Comparison of ENCODE assay signal across 23 cellular contexts in the genomic region with DNA sequence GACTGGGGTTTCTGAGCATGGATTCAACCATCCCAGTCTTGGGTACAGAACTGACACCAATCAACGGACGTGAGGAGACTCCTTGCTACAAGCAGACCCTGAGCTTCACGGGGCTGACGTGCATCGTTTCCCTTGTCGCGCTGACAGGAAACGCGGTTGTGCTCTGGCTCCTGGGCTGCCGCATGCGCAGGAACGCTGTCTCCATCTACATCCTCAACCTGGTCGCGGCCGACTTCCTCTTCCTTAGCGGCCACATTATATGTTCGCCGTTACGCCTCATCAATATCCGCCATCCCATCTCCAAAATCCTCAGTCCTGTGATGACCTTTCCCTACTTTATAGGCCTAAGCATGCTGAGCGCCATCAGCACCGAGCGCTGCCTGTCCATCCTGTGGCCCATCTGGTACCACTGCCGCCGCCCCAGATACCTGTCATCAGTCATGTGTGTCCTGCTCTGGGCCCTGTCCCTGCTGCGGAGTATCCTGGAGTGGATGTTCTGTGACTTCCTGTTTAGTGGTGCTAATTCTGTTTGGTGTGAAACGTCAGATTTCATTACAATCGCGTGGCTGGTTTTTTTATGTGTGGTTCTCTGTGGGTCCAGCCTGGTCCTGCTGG. TPM values are rescaled to one million over a fixed set of nuclear protein-coding genes. Genes with fewer than 3 reads are reported as not detected.
DNase-seq lines count a peak whose midpoint lies in the region; ATAC-seq, FAIRE-seq and TF ChIP-seq lines count a peak whose summit lies in the region.
"Had no signal": no experiment of that assay in that cellular context is flagged by ENCODE, and none has a peak within 500 bp of the region (broad histone marks: within the 10 kb centered on the region; RNA-seq: fewer than 3 reads in every experiment).

No MANE protein-coding gene starts in this region.

- no peak overlapping the region for H2BK15ac ChIP-seq in H1 (ENCODE audit: low read length)

- no peak overlapping the region for H4K5ac ChIP-seq in H1 (ENCODE audit: insufficient read length, low read depth, low read length)

- H3K36me3 ChIP-seq in astrocyte (ENCODE audit: insufficient read depth, low read length) (no peaks in the 10 kb centered on the region), H1 (ENCODE audit: control insufficient read depth in 2 of 4, insufficient read depth in 4 of 4, low read length in 3 of 4) (no peaks in the 10 kb centered on the region), trophoblast cell (ENCODE audit: control insufficient read depth in 1 of 2, insufficient read depth in 2 of 2, low read length in 2 of 2) (no peaks in the 10 kb centered on the region)
- H3K36me3 ChIP-seq: BE2C; BLaER1 treated with 17β-estradiol and CSF1 and Interleukin-3, amounts not matched to agents 10 nM and 100 nM had no signal

- FAIRE-seq in GM12891 (lab: Jason Lieb, UNC) = peak; percentile 40
- FAIRE-seq in astrocyte (lab: Jason Lieb, UNC) = no peak
- FAIRE-seq in H1 (lab: Jason Lieb, UNC) = no peak
- FAIRE-seq: GM19239 had no signal

- CTCF ChIA-PET in H1 (lab: Charles Lee; ENCODE audit: partially characterized antibody) = interaction anchor here (1.6 kb wide), 1 partner anchor 22 kb away, joined by 4 read pairs; no protein-coding TSS in a partner anchor

- peak overlapping the region; percentile 3 for H3K27ac Mint-ChIP-seq in astrocyte (ENCODE audit: unreplicated experiment)
- H3K27ac Mint-ChIP-seq: H9 had no signal

- H2BK12ac ChIP-seq in H1 (ENCODE audit: low read depth, low read length) (0 out of 2 replicates have a peak overlapping the region, but pooled peaks have one; percentile 9), trophoblast cell (ENCODE audit: low read length) (no peak overlapping the region)

- DNase-seq in GM12891 (ENCODE audit: insufficient read length, low spot score) (no peak), astrocyte (ENCODE audit: low read depth) (no peak), H1 (ENCODE audit: low read depth in 1 of 2, low spot score in 2 of 2) (no peak), trophoblast cell (no peak), NCI-H1436 (lab: John Stamatoyannopoulos, UW) (no peak)
- DNase-seq: BE2C; Calu3; CD4-positive, alpha-beta memory T cell; COR-L47; DMS53; DMS79 treated with DMSO at 0.1 percent for 48 hours; GF-D8; GM23248; H9 had no signal

- H3K4me1 Mint-ChIP-seq in astrocyte (ENCODE audit: low read depth, unreplicated experiment) = no peaks in the 10 kb centered on the region
- H3K4me1 Mint-ChIP-seq: CD4-positive, alpha-beta memory T cell had no signal

- TF ChIP-seq POLR2A in GM12891 (IDR thresholded peaks at IDR 0.05; ENCODE audit: low read depth, low read length) = no peak
- TF ChIP-seq POLR2A in H1 (IDR thresholded peaks at IDR 0.05; ENCODE audit: control extremely low read depth in 1 of 2, low read depth in 2 of 2, low read length in 2 of 2) = no peak

- H3K4me2 ChIP-seq in astrocyte (ENCODE audit: low read length) (no peak overlapping the region), H1 (ENCODE audit: insufficient read depth in 1 of 2, low read depth in 2 of 2, low read length in 2 of 2) (no peak overlapping the region), trophoblast cell (ENCODE audit: low read length) (no peak overlapping the region)
- H3K4me2 ChIP-seq: BLaER1 treated with 17β-estradiol and CSF1 and Interleukin-3, amounts not matched to agents 10 nM and 100 nM had no signal

- H4K8ac ChIP-seq in H1 (ENCODE audit: extremely low read depth, insufficient read depth, low read length) (no peak overlapping the region), trophoblast cell (ENCODE audit: low read depth, low read length) (no peak overlapping the region)

- H4K20me1 ChIP-seq in astrocyte (ENCODE audit: insufficient read depth, low read length) (no peaks in the 10 kb centered on the region), H1 (replicated peaks in 1 of 2; ENCODE audit: control insufficient read depth in 1 of 2, insufficient read depth in 2 of 2, low read length in 2 of 2) (no peaks in the 10 kb centered on the region)
- H4K20me1 ChIP-seq: BLaER1 treated with 17β-estradiol and CSF1 and Interleukin-3, amounts not matched to agents 10 nM and 100 nM had no signal

- H3K23ac ChIP-seq in H1 (ENCODE audit: insufficient read length) (no peak overlapping the region), trophoblast cell (ENCODE audit: low read length) (no peak overlapping the region)

- H3K27ac ChIP-seq in astrocyte (ENCODE audit: low read depth, low read length) (no peak overlapping the region), H1 (ENCODE audit: low read depth, low read length) (no peak overlapping the region), trophoblast cell (ENCODE audit: low read depth, low read length) (no peak overlapping the region)
- H3K27ac ChIP-seq: BLaER1 treated with 17β-estradiol and CSF1 and Interleukin-3, amounts not matched to agents 10 nM and 100 nM; GM23248 had no signal

- H3K9me3 Mint-ChIP-seq in astrocyte (ENCODE audit: unreplicated experiment) = peaks cover 3% of the 10 kb centered on the region
- H3K9me3 Mint-ChIP-seq: CD4-positive, alpha-beta memory T cell had no signal

- no peak overlapping the region for H4K91ac ChIP-seq in H1 (replicated peaks; ENCODE audit: insufficient read length, low read length)
- H4K91ac ChIP-seq in trophoblast cell (ENCODE audit: low read depth, low read length) = no peak overlapping the region

- no peaks in the 10 kb centered on the region for H3K23me2 ChIP-seq in H1 (ENCODE audit: low read depth, low read length)

- H3K4me3 ChIP-seq in astrocyte (ENCODE audit: insufficient read depth, low read depth, low read length) (no peak overlapping the region), H1 (ENCODE audit: extremely low read depth in 1 of 4, insufficient read depth in 2 of 4, low read depth in 3 of 4, low read length in 4 of 4) (no peak overlapping the region), trophoblast cell (ENCODE audit: low read depth, low read length) (no peak overlapping the region)
- H3K4me3 ChIP-seq: BLaER1 treated with 17β-estradiol and CSF1 and Interleukin-3, amounts not matched to agents 10 nM and 100 nM; GM23248 had no signal

- no peak overlapping the region for H2BK120ac ChIP-seq in H1 (replicated peaks; ENCODE audit: low read depth, low read length)
- no peak overlapping the region for H2BK120ac ChIP-seq in trophoblast cell (ENCODE audit: insufficient read depth, low read length, poor library complexity)

- H2AFZ ChIP-seq in astrocyte (ENCODE audit: low read depth, low read length) (no peak overlapping the region), H1 (ENCODE audit: low read length) (no peak overlapping the region), trophoblast cell (ENCODE audit: insufficient read depth, low read length, poor library complexity) (no peak overlapping the region)
- H2AFZ ChIP-seq: GM23248 had no signal

- H3K79me2 ChIP-seq in astrocyte (ENCODE audit: insufficient read depth, low read length) (no peaks in the 10 kb centered on the region), H1 (ENCODE audit: control insufficient read depth in 1 of 2, insufficient read depth in 2 of 2, low read length in 2 of 2) (no peaks in the 10 kb centered on the region), trophoblast cell (ENCODE audit: control insufficient read depth, insufficient read depth, low read length, poor library complexity) (no peaks in the 10 kb centered on the region)

- H3K9ac ChIP-seq in astrocyte (ENCODE audit: low read length) (no peak overlapping the region), H1 (replicated peaks in 1 of 4; ENCODE audit: extremely low read depth in 1 of 4, low read depth in 3 of 4, low read length in 3 of 4) (no peak overlapping the region), trophoblast cell (ENCODE audit: low read length) (no peak overlapping the region)
- H3K9ac ChIP-seq: BLaER1 treated with 17β-estradiol and CSF1 and Interleukin-3, amounts not matched to agents 10 nM and 100 nM; GM23248 had no signal

- H2BK5ac ChIP-seq in H1 (ENCODE audit: low read depth, low read length) (no peak overlapping the region), trophoblast cell (ENCODE audit: low read depth, low read length, poor library complexity) (no peak overlapping the region)

- WGBS in H1 (ENCODE audit: extremely low coverage in 1 of 2, insufficient coverage in 1 of 2, insufficient read length in 1 of 2, insufficient replicate concordance in 2 of 2, low coverage in 1 of 2, low lambda C conversion rate in 2 of 2, missing lambda C conversion rate in 1 of 2), 2 experiments = 96% methylated on average over 29 of the region's 29 CpGs; no CpG with 5 or more reads in 1 of the 2 experiments
- 100% methylated on average over 4 of the region's 29 CpGs for WGBS in trophoblast cell (ENCODE audit: extremely low coverage, insufficient coverage, insufficient read length)

- no peak overlapping the region for H3K56ac ChIP-seq in H1 (replicated peaks; ENCODE audit: insufficient read length, low read depth, low read length)

- no peaks in the 10 kb centered on the region for H3K4me1 ChIP-seq in astrocyte (ENCODE audit: insufficient read depth, low read length)
- peaks cover 0 to 9% (median 0%) of the 10 kb centered on the region in 4 experiments; a peak in 1 of 7 replicates for H3K4me1 ChIP-seq in H1 (replicated peaks in 1 of 4; ENCODE audit: control insufficient read depth in 3 of 4, insufficient read depth in 4 of 4, low read length in 3 of 4)
- no peaks in the 10 kb centered on the region for H3K4me1 ChIP-seq in trophoblast cell (ENCODE audit: control insufficient read depth in 1 of 2, insufficient read depth in 2 of 2, low read length in 2 of 2)
- H3K4me1 ChIP-seq: BE2C; BLaER1 treated with 17β-estradiol and CSF1 and Interleukin-3, amounts not matched to agents 10 nM and 100 nM had no signal

- ATAC-seq in HG02840 (IDR thresholded peaks at IDR 0.05; ENCODE audit: low FRiP score, unreplicated experiment) = no peak
- ATAC-seq: HCT116 had no signal

- no peak overlapping the region for H4K12ac ChIP-seq in trophoblast cell (ENCODE audit: low read depth, low read length)

- no peak for TF ChIP-seq RAD21 in H1 (IDR thresholded peaks at IDR 0.05 in 1 of 2, conservative IDR thresholded peaks at IDR 0.05 in 1 of 2; ENCODE audit: low read depth in 2 of 2, low read length in 2 of 2)

- H3K27me3 Mint-ChIP-seq in astrocyte (ENCODE audit: low read depth, unreplicated experiment) = peaks cover 27% of the 10 kb centered on the region

- H3K4ac ChIP-seq in H1 (replicated peaks; ENCODE audit: insufficient read length, low read depth, low read length) = no peak overlapping the region
- H3K4ac ChIP-seq in trophoblast cell (ENCODE audit: low read depth, low read length) = no peak overlapping the region

- H3K36me3 Mint-ChIP-seq in astrocyte (ENCODE audit: low read depth, unreplicated experiment) = no peaks in the 10 kb centered on the region
- H3K36me3 Mint-ChIP-seq: CD4-positive, alpha-beta memory T cell had no signal

- H3K18ac ChIP-seq in H1 (ENCODE audit: extremely low read depth, low read length) (no peak overlapping the region), trophoblast cell (ENCODE audit: low read length) (no peak overlapping the region)

- H2BK20ac ChIP-seq in H1 (ENCODE audit: low read length) = no peak overlapping the region

- H2AK5ac ChIP-seq in H1 (ENCODE audit: low read depth, low read length) (no peak overlapping the region), trophoblast cell (ENCODE audit: low read length) (no peak overlapping the region)

- H3K27me3 ChIP-seq in astrocyte (ENCODE audit: insufficient read depth, low read length) (no peaks in the 10 kb centered on the region), H1 (replicated peaks in 1 of 4; ENCODE audit: control insufficient read depth in 3 of 4, extremely low read depth in 1 of 4, insufficient read depth in 3 of 4, low read length in 3 of 4) (no peaks in the 10 kb centered on the region), trophoblast cell (ENCODE audit: insufficient read depth, low read length) (no peaks in the 10 kb centered on the region)
- H3K27me3 ChIP-seq: BE2C; BLaER1 treated with 17β-estradiol and CSF1 and Interleukin-3, amounts not matched to agents 10 nM and 100 nM had no signal

- H3K14ac ChIP-seq in H1 (ENCODE audit: insufficient read length) (no peak overlapping the region), trophoblast cell (ENCODE audit: low read length) (no peak overlapping the region)

- H3K79me1 ChIP-seq in H1 (ENCODE audit: low read depth, low read length) (no peaks in the 10 kb centered on the region), trophoblast cell (ENCODE audit: low read length) (no peaks in the 10 kb centered on the region)

- H3K9me3 ChIP-seq in astrocyte (ENCODE audit: insufficient read depth, low read depth, low read length) = no peaks in the 10 kb centered on the region
- H3K9me3 ChIP-seq in H1 (ENCODE audit: insufficient read depth in 2 of 2, low read depth in 1 of 2, low read length in 1 of 2) = peaks cover 0 to 3% of the 10 kb centered on the region in 2 experiments; a peak in 1 of 4 replicates
- peaks cover 4% of the 10 kb centered on the region for H3K9me3 ChIP-seq in trophoblast cell (ENCODE audit: insufficient read depth, low read depth, low read length)
- H3K9me3 ChIP-seq: BE2C had no signal

- TF ChIP-seq EP300 in H1 (IDR thresholded peaks at IDR 0.05; ENCODE audit: borderline replicate concordance in 1 of 2, low read depth in 2 of 2, low read length in 2 of 2) = no peak

- H3K4me3 Mint-ChIP-seq in astrocyte (ENCODE audit: unreplicated experiment) = no peak overlapping the region
- H3K4me3 Mint-ChIP-seq: CD4-positive, alpha-beta memory T cell; H9 had no signal

- POLR2A ChIA-PET in H1 (lab: Charles Lee; ENCODE audit: partially characterized antibody) = no interaction called here

- TF ChIP-seq CTCF in astrocyte (IDR thresholded peaks at IDR 0.05; ENCODE audit: insufficient read depth, low read depth, low read length) (no peak), H1 (IDR thresholded peaks at IDR 0.05; ENCODE audit: control extremely low read depth in 1 of 3, insufficient read depth in 1 of 3, low read depth in 1 of 3, low read length in 3 of 3) (no peak)

RNA-seq across cellular contexts. Expression of gene MRGPRX3, which starts 4.9 kb away (rescaled TPM):
- not detected for polyA plus RNA-seq in GM12891 (2012; ENCODE audit: low read depth, missing spikeins)
- total RNA-seq in astrocyte = not detected in 2 replicates
- total RNA-seq in H1 (2021; fragmentation: NEBNext Ultra II Directional; extraction: Animal tissue kit (Norgen Biotek cat#: 25700)) = not detected in 2 replicates
- not detected in 2 replicates for polyA plus RNA-seq in H1 (2011; rRNA removed)
- polyA plus RNA-seq in H1 (2011; cell fraction: cytosol; rRNA removed) = not detected
- not detected for polyA plus RNA-seq in H1 (2011; cell fraction: nucleus; rRNA removed)
- polyA plus RNA-seq in H1 (2012, experiment 1 of 2) = not detected in 4 replicates
- polyA plus RNA-seq in H1 (2012, experiment 2 of 2) = not detected
- polyA plus RNA-seq in H1 (2013, experiment 1 of 2) = not detected
- not detected for polyA plus RNA-seq in H1 (2013, experiment 2 of 2)
- polyA minus RNA-seq in H1 (2011; rRNA and poly(A)+ RNA removed) = not detected in 2 replicates
- polyA minus RNA-seq in H1 (2011; cell fraction: cytosol; rRNA and poly(A)+ RNA removed) = not detected
- not detected for polyA minus RNA-seq in H1 (2011; cell fraction: nucleus; rRNA and poly(A)+ RNA removed)
- polyA plus RNA-seq in trophoblast cell (2013) = not detected in 2 replicates
- total RNA-seq: A172; A673; Calu3; CD4-positive, alpha-beta memory T cell; Daoy; G401; GM23248; H4; H9 had no signal
- polyA plus RNA-seq: CD4-positive, alpha-beta memory T cell; GM23248 had no signal

RNA-seq across cellular contexts. Expression of gene SAAL1, which starts 31.4 kb away (rescaled TPM):
- 16.3 TPM for polyA plus RNA-seq in GM12891 (2012; ENCODE audit: low read depth, missing spikeins)
- 13.1 and 13.4 TPM in 2 replicates for total RNA-seq in astrocyte
- 46.6 and 48.3 TPM in 2 replicates for total RNA-seq in H1 (2021; fragmentation: NEBNext Ultra II Directional; extraction: Animal tissue kit (Norgen Biotek cat#: 25700))
- polyA plus RNA-seq in H1 (2011; rRNA removed) = 17.3 and 26.4 TPM in 2 replicates
- 36.8 TPM for polyA plus RNA-seq in H1 (2011; cell fraction: cytosol; rRNA removed)
- polyA plus RNA-seq in H1 (2011; cell fraction: nucleus; rRNA removed) = 14.2 TPM
- 41.2 to 60.9 TPM (median 45.7 TPM) in 4 replicates for polyA plus RNA-seq in H1 (2012, experiment 1 of 2)
- 10.7 TPM for polyA plus RNA-seq in H1 (2012, experiment 2 of 2)
- 65.3 TPM for polyA plus RNA-seq in H1 (2013, experiment 1 of 2)
- polyA plus RNA-seq in H1 (2013, experiment 2 of 2) = 70.6 TPM
- 23.5 and 30.3 TPM in 2 replicates for polyA minus RNA-seq in H1 (2011; rRNA and poly(A)+ RNA removed)
- 15.3 TPM for polyA minus RNA-seq in H1 (2011; cell fraction: cytosol; rRNA and poly(A)+ RNA removed)
- 27.0 TPM for polyA minus RNA-seq in H1 (2011; cell fraction: nucleus; rRNA and poly(A)+ RNA removed)
- polyA plus RNA-seq in trophoblast cell (2013) = 35.7 and 36.2 TPM in 2 replicates

RNA-seq across cellular contexts. Expression of gene MRGPRX4, which starts 35.3 kb away (rescaled TPM):
- polyA plus RNA-seq in GM12891 (2012; ENCODE audit: low read depth, missing spikeins) = not detected
- not detected in 2 replicates for total RNA-seq in astrocyte
- total RNA-seq in H1 (2021; fragmentation: NEBNext Ultra II Directional; extraction: Animal tissue kit (Norgen Biotek cat#: 25700)) = not detected in 2 replicates
- not detected in 2 replicates for polyA plus RNA-seq in H1 (2011; rRNA removed)
- not detected for polyA plus RNA-seq in H1 (2011; cell fraction: cytosol; rRNA removed)
- polyA plus RNA-seq in H1 (2011; cell fraction: nucleus; rRNA removed) = not detected
- polyA plus RNA-seq in H1 (2012, experiment 1 of 2) = not detected in 4 replicates
- polyA plus RNA-seq in H1 (2012, experiment 2 of 2) = not detected
- polyA plus RNA-seq in H1 (2013, experiment 1 of 2) = not detected
- not detected for polyA plus RNA-seq in H1 (2013, experiment 2 of 2)
- polyA minus RNA-seq in H1 (2011; rRNA and poly(A)+ RNA removed) = not detected in 2 replicates
- not detected for polyA minus RNA-seq in H1 (2011; cell fraction: cytosol; rRNA and poly(A)+ RNA removed)
- not detected for polyA minus RNA-seq in H1 (2011; cell fraction: nucleus; rRNA and poly(A)+ RNA removed)
- polyA plus RNA-seq in trophoblast cell (2013) = not detected in 2 replicates
- total RNA-seq: A172; A673; Calu3; CD4-positive, alpha-beta memory T cell; Daoy; G401; GM23248; H4; H9 had no signal
- polyA plus RNA-seq: CD4-positive, alpha-beta memory T cell; GM23248 had no signal
